In genomic region chr6:34887753-34888440, GRCh38 we compare ENCODE assay signal across 8 cellular contexts. TPM values are rescaled to one million over a fixed set of nuclear protein-coding genes. Genes with fewer than 3 reads are reported as not detected.
A peak's percentile ranks its signal among the peaks of the same experiment; 100 is the strongest.
DNase-seq lines count a peak whose midpoint lies in the region; ATAC-seq and TF ChIP-seq lines count a peak whose summit lies in the region.

Gene TAF11 (minus strand): TSS chr6:34888042. CDS start chr6:34887957, 85 bp downstream.

- TF ChIP-seq POLR2A in GM10847 (IDR thresholded peaks at IDR 0.05; ENCODE audit: extremely low read depth, insufficient read length) (peak; percentile 87), ovary (IDR thresholded peaks at IDR 0.05) (peak; percentile 83)

- no peaks in the 10 kb centered on the region for H3K36me3 ChIP-seq in ovary
- H3K36me3 ChIP-seq in thymus (ENCODE audit: control insufficient read depth, insufficient read depth): no peaks in the 10 kb centered on the region

- ATAC-seq in HG02798 (IDR thresholded peaks at IDR 0.05; ENCODE audit: poor library complexity, unreplicated experiment): peak; percentile 84
- peak; percentile 92 for ATAC-seq in activated naive CD8-positive, alpha-beta T cell treated with anti-CD3 and anti-CD28 coated beads, Interleukin-2, amount 50 U/mL, for 24 hours
- peak; percentile 92 for ATAC-seq in Right ventricle myocardium inferior

- no peak for TF ChIP-seq CTCF in ovary (IDR thresholded peaks at IDR 0.05)

- peak within 1 kb of the TSS; percentile 98 for H3K27ac Mint-ChIP-seq in activated naive CD8-positive, alpha-beta T cell treated with anti-CD3 and anti-CD28 coated beads, Interleukin-2, amount 50 U/mL, for 24 hours

- peak; percentile 49 for DNase-seq in NCI-H1436 treated with DMSO at 0.1 percent for 48 hours (lab: John Stamatoyannopoulos, UW)
- DNase-seq in T follicular helper cell (ENCODE audit: low read depth): peak; percentile 87
- DNase-seq in activated naive CD8-positive, alpha-beta T cell treated with anti-CD3 and anti-CD28 coated beads, Interleukin-2, amount 50 U/mL, for 24 hours: peak; percentile 91
- peak; percentile 98 for DNase-seq in Right ventricle myocardium inferior (ENCODE audit: missing footprints)
- peak; percentile 92 to 95 (median 93) for DNase-seq in ovary

- H3K9me3 ChIP-seq in ovary (no peaks in the 10 kb centered on the region), thymus (ENCODE audit: control insufficient read depth) (peaks cover 2% of the 10 kb centered on the region)

- H3K27ac ChIP-seq in ovary (peak within 1 kb of the TSS; percentile 75 to 79), thymus (ENCODE audit: low read depth) (peak within 1 kb of the TSS; percentile 94)

- peak within 1 kb of the TSS; percentile 88 for H3K4me3 ChIP-seq in ovary
- H3K4me3 ChIP-seq in thymus (ENCODE audit: low read length): peak within 1 kb of the TSS; percentile 98

- peak within 1 kb of the TSS; percentile 100 for H3K4me3 Mint-ChIP-seq in activated naive CD8-positive, alpha-beta T cell treated with anti-CD3 and anti-CD28 coated beads, Interleukin-2, amount 50 U/mL, for 24 hours

- H3K36me3 Mint-ChIP-seq in activated naive CD8-positive, alpha-beta T cell treated with anti-CD3 and anti-CD28 coated beads, Interleukin-2, amount 50 U/mL, for 24 hours (ENCODE audit: low read depth): peaks cover 22% of the 10 kb centered on the region

- no peaks in the 10 kb centered on the region for H3K27me3 Mint-ChIP-seq in activated naive CD8-positive, alpha-beta T cell treated with anti-CD3 and anti-CD28 coated beads, Interleukin-2, amount 50 U/mL, for 24 hours

- H3K4me1 ChIP-seq in ovary (ENCODE audit: insufficient read depth) (peaks cover 5% of the 10 kb centered on the region), thymus (ENCODE audit: control insufficient read depth, insufficient read depth, low read length) (peaks cover 13% of the 10 kb centered on the region)

- WGBS in ovary, 3 donors: 0 to 1% (median 1%) methylated on average over 40 of the region's 40 CpGs
- under 1% methylated on average over 40 of the region's 40 CpGs for whole genome bisulfite sequencing in thymus

- intact Hi-C loops in Right ventricle myocardium inferior (cut with DNase I): loop anchor here (2.0 kb wide), 1 partner anchor 77 kb away; no protein-coding TSS in a partner anchor
- intact Hi-C loops in ovary (cut with DNase I): loop anchor here in 2 of 4 donors (5.0 to 10.0 kb wide), 2 partner anchors 97 to 131 kb away; partner anchors contain the start of gene SNRPC (in 1 of the 2)

- no peaks in the 10 kb centered on the region for H3K9me3 Mint-ChIP-seq in activated naive CD8-positive, alpha-beta T cell treated with anti-CD3 and anti-CD28 coated beads, Interleukin-2, amount 50 U/mL, for 24 hours

- no peaks in the 10 kb centered on the region for H3K27me3 ChIP-seq in ovary
- no peaks in the 10 kb centered on the region for H3K27me3 ChIP-seq in thymus (ENCODE audit: control insufficient read depth, insufficient read depth)

- peaks cover 42% of the 10 kb centered on the region for H3K4me1 Mint-ChIP-seq in activated naive CD8-positive, alpha-beta T cell treated with anti-CD3 and anti-CD28 coated beads, Interleukin-2, amount 50 U/mL, for 24 hours

- TF ChIP-seq EP300 in ovary (IDR thresholded peaks at IDR 0.05): no peak

RNA-seq across cellular contexts. Expression of gene TAF11, which starts in this region (rescaled TPM):
- 16.7 TPM for total RNA-seq in Right ventricle myocardium inferior
- total RNA-seq in ovary: 10 to 100 TPM; 16.0 to 25.0 (median 19.1) TPM
- 10 to 100 TPM; 30.7 to 30.8 TPM for polyA plus RNA-seq in ovary
- polyA plus RNA-seq in thymus: 62.4 TPM

Comparison
In these comparisons a context has a peak if more than half of its experiments do, and no peak if none do; other contexts are left out.
1. Peak in every context shown above with its lines: DNase-seq, ATAC-seq, H3K4me3 ChIP-seq and H3K27ac ChIP-seq.